In genomic region chr13:104106705-104107393, GRCh38 we compare ENCODE assay signal across 16 cellular contexts.
DNase-seq lines count a peak whose midpoint lies in the region; ATAC-seq, FAIRE-seq and TF ChIP-seq lines count a peak whose summit lies in the region.
"Had no signal": no experiment of that assay in that cellular context is flagged by ENCODE, and none has a peak within 500 bp of the region (broad histone marks: within the 10 kb centered on the region; RNA-seq: fewer than 3 reads in every experiment).

No MANE protein-coding gene starts in this region.

- FAIRE-seq in pancreas (lab: Jason Lieb, UNC): no peak
- FAIRE-seq: small intestine had no signal

- no peaks in the 10 kb centered on the region for H3K9me3 ChIP-seq in SK-N-SH
- H3K9me3 ChIP-seq in pancreas: no peaks in the 10 kb centered on the region
- H3K9me3 ChIP-seq: neutrophil had no signal

- H3K9ac ChIP-seq in SK-N-SH: no peak overlapping the region

- peak overlapping the region in 1 of 2 experiments; percentile 49; a peak in 2 of 4 replicates for H3K27ac ChIP-seq in SK-N-SH (ENCODE audit: low read depth in 2 of 2, low read length in 1 of 2)
- peak overlapping the region; percentile 55 to 85 (median 77) for H3K27ac ChIP-seq in pancreas
- H3K27ac ChIP-seq: neutrophil had no signal

- H3K4me3 ChIP-seq in SK-N-SH (ENCODE audit: low read depth in 2 of 2, low read length in 1 of 2): no peak overlapping the region
- H3K4me3 ChIP-seq in epithelial cell of esophagus (ENCODE audit: low read length): no peak overlapping the region
- H3K4me3 ChIP-seq in pancreas: no peak overlapping the region

- H4K20me1 ChIP-seq in SK-N-SH (ENCODE audit: insufficient read depth): no peaks in the 10 kb centered on the region

- H3K36me3 ChIP-seq in SK-N-SH (replicated peaks in 1 of 2; ENCODE audit: control insufficient read depth in 1 of 2, insufficient read depth in 2 of 2, low read length in 1 of 2) (no peaks in the 10 kb centered on the region), pancreas (no peaks in the 10 kb centered on the region)
- H3K36me3 ChIP-seq: neutrophil had no signal

- H3K79me2 ChIP-seq in SK-N-SH (ENCODE audit: insufficient read depth): no peaks in the 10 kb centered on the region

- no peak for TF ChIP-seq EP300 in SK-N-SH (IDR thresholded peaks at IDR 0.05; ENCODE audit: borderline replicate concordance in 1 of 2, low read depth in 1 of 2, low read length in 1 of 2)

- TF ChIP-seq CTCF in SK-N-SH (IDR thresholded peaks at IDR 0.05): peak; percentile 14
- TF ChIP-seq CTCF in epithelial cell of esophagus (IDR thresholded peaks at IDR 0.05; ENCODE audit: insufficient read depth, low read depth, low read length, missing control alignments): peak; percentile 23
- no peak for TF ChIP-seq CTCF in pancreas (IDR thresholded peaks at IDR 0.05)

- CTCF ChIA-PET in SK-N-SH (lab: Yijun Ruan, JAX): no interaction called here

- WGBS in SK-N-SH (ENCODE audit: low lambda C conversion rate): 36% methylated on average over 9 of the region's 9 CpGs
- WGBS in pancreas, 2 donors: 41 to 54% methylated on average over 9 of the region's 9 CpGs

- ATAC-seq in pancreas (peak; percentile 67 to 83 (median 71)), HG02938 (IDR thresholded peaks at IDR 0.05; ENCODE audit: unreplicated experiment) (no peak), HG02571 (IDR thresholded peaks at IDR 0.05; ENCODE audit: unreplicated experiment) (no peak)
- ATAC-seq in stimulated activated naive CD8-positive, alpha-beta T cell treated with anti-CD3 and anti-CD28 coated beads, Interleukin-15, Interleukin-2, amounts not matched to agents 100 U/mL and 50 U/mL, for 24 hours: no peak
- ATAC-seq: esophagus mucosa had no signal

- H3F3A ChIP-seq in SK-N-SH (replicated peaks; ENCODE audit: insufficient read depth): no peaks in the 10 kb centered on the region

- no peaks in the 10 kb centered on the region for H3K9me2 ChIP-seq in SK-N-SH

- H3K4me2 ChIP-seq in SK-N-SH: no peak overlapping the region; the same call in 1 of the 2 replicates

- no peak overlapping the region for H2AFZ ChIP-seq in SK-N-SH (ENCODE audit: low read depth)

- H3K27me3 ChIP-seq in SK-N-SH (ENCODE audit: insufficient read depth) (no peaks in the 10 kb centered on the region), pancreas (no peaks in the 10 kb centered on the region)
- H3K27me3 ChIP-seq: neutrophil had no signal

- POLR2A ChIA-PET in SK-N-SH (lab: Yijun Ruan, JAX): no interaction called here

- H3K4me1 ChIP-seq in SK-N-SH (ENCODE audit: control insufficient read depth in 1 of 2, insufficient read depth in 2 of 2, low read depth in 1 of 2, low read length in 1 of 2) (peaks cover 0 to 7% of the 10 kb centered on the region in 2 experiments; a peak in 2 of 4 replicates), pancreas (peaks cover 17 to 32% (median 32%) of the 10 kb centered on the region in 3 donors)

- DNase-seq in HT-29 (ENCODE audit: low spot score): peak; percentile 84
- DNase-seq in SK-N-SH: no peak
- DNase-seq in epithelial cell of esophagus (ENCODE audit: low read depth): peak; percentile 79
- no peak for DNase-seq in pancreas
- no peak for DNase-seq in GM19238 (ENCODE audit: insufficient read length, low spot score)
- DNase-seq in stimulated activated naive CD8-positive, alpha-beta T cell treated with anti-CD3 and anti-CD28 coated beads, Interleukin-15, Interleukin-2, amounts not matched to agents 100 U/mL and 50 U/mL, for 24 hours: no peak
- DNase-seq: activated CD4-positive, CD25-positive, alpha-beta regulatory T cell; activated naive CD4-positive, alpha-beta T cell treated with anti-CD3 and anti-CD28 coated beads, Interleukin-2, amount 50 U/mL, for 16 hours; cerebellar nuclear complex; NCI-H2227 treated with DMSO at 0.1 percent for 48 hours; small intestine; SW 1271 had no signal

- intact Hi-C loops in pancreas (cut with DNase I): no loop called here

- TF ChIP-seq RAD21 in SK-N-SH (IDR thresholded peaks at IDR 0.05; ENCODE audit: low read length): no peak

TF ChIP-seq in SK-N-SH, 30 proteins besides CTCF, POLR2A, EP300 and RAD21:
- TF ChIP-seq POLR2AphosphoS5 (IDR thresholded peaks at IDR 0.05; ENCODE audit: low read depth, low read length) (no peak), TEAD4 (IDR thresholded peaks at IDR 0.05; ENCODE audit: borderline replicate concordance, insufficient read depth) (no peak), SIN3A (IDR thresholded peaks at IDR 0.05; ENCODE audit: borderline replicate concordance, low read depth, low read length) (no peak), JUND (IDR thresholded peaks at IDR 0.05) (no peak), CHD2 (IDR thresholded peaks at IDR 0.05; ENCODE audit: low read length, partially characterized antibody) (no peak), FOXJ3 (CRISPR knock-in tag; IDR thresholded peaks at IDR 0.05) (no peak), EZH2phosphoT487 (IDR thresholded peaks at IDR 0.05; ENCODE audit: borderline replicate concordance, low read depth) (no peak), SMC3 (IDR thresholded peaks at IDR 0.05; ENCODE audit: low read depth, low read length) (no peak), MXI1 (IDR thresholded peaks at IDR 0.05; ENCODE audit: low read depth, low read length) (no peak), GATA2 (CRISPR knock-in tag; IDR thresholded peaks at IDR 0.05) (no peak), YY1 (IDR thresholded peaks at IDR 0.05; ENCODE audit: low read depth) (no peak), GABPA (IDR thresholded peaks at IDR 0.05; ENCODE audit: low read depth) (no peak)
- TF ChIP-seq, protein P1, sequence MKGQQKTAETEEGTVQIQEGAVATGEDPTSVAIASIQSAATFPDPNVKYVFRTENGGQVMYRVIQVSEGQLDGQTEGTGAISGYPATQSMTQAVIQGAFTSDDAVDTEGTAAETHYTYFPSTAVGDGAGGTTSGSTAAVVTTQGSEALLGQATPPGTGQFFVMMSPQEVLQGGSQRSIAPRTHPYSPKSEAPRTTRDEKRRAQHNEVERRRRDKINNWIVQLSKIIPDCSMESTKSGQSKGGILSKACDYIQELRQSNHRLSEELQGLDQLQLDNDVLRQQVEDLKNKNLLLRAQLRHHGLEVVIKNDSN (IDR thresholded peaks at IDR 0.05; ENCODE audit: borderline replicate concordance, low read depth): no peak
- TF ChIP-seq, protein P2, sequence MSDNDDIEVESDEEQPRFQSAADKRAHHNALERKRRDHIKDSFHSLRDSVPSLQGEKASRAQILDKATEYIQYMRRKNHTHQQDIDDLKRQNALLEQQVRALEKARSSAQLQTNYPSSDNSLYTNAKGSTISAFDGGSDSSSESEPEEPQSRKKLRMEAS (IDR thresholded peaks at IDR 0.05; ENCODE audit: low read depth): no peak

Comparison
In these comparisons a context has a peak if more than half of its experiments do, and no peak if none do; other contexts are left out.
1. DNase-seq: peak in HT-29 (single experiment) and epithelial cell of esophagus (single experiment); none in SK-N-SH (single experiment), pancreas (0 of 6), GM19238 (single experiment) and stimulated activated naive CD8-positive, alpha-beta T cell treated with anti-CD3 and anti-CD28 coated beads, Interleukin-15, Interleukin-2, amounts not matched to agents 100 U/mL and 50 U/mL, for 24 hours (single experiment).
2. CTCF ChIP-seq: peak in SK-N-SH (single experiment) and epithelial cell of esophagus (single experiment); none in pancreas (0 of 4).
3. ATAC-seq: peak in pancreas (4 of 4); none in stimulated activated naive CD8-positive, alpha-beta T cell treated with anti-CD3 and anti-CD28 coated beads, Interleukin-15, Interleukin-2, amounts not matched to agents 100 U/mL and 50 U/mL, for 24 hours (single experiment), HG02938 (single experiment) and HG02571 (single experiment).